ENCODE assay signal across 27 cellular contexts in the genomic region with DNA sequence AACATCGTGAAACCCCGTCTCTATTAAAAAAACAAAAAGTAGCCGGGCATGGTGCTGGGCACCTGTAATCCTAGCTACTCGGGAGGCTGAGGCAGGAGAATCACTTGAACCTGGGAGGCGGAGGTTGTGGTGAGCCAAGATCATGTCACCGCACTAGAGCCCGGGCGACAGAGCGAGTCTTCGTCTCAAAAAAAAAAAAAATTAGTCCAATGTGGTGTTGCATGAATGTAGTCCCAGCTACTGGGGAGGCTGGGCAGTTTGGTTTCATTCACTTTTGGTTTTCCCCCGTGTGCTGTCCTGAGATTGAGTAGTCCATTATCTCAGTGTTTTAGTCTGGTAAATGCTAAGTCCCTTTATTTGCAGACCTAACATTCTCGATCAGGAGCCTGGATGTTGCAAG.
"Had no signal": no experiment of that assay in that cellular context is flagged by ENCODE, and none has a peak within 500 bp of the region (broad histone marks: within the 10 kb centered on the region; RNA-seq: fewer than 3 reads in every experiment).

No MANE protein-coding gene starts in this region.

- H3K36me3 ChIP-seq: colonic mucosa, gastrocnemius medialis, lower lobe of right lung had no signal

- H3K4me1 ChIP-seq: colonic mucosa, esophagus squamous epithelium, gastrocnemius medialis, heart right ventricle, left lung, lower lobe of right lung had no signal

- H3K27me3 ChIP-seq: colonic mucosa, esophagus squamous epithelium, gastrocnemius medialis, heart right ventricle, left lung had no signal

- H3K4me3 Mint-ChIP-seq: dendritic cell treated with granulocyte-macrophage colony-stimulating factor and Interleukin-4, amounts not matched to agents 40 ng/mL and 50 ng/mL, for 4 days; effector memory CD8-positive, alpha-beta T cell; endodermal cell; mesothelial cell of epicardium had no signal

- H3K27me3 Mint-ChIP-seq: dendritic cell treated with granulocyte-macrophage colony-stimulating factor and Interleukin-4, amounts not matched to agents 40 ng/mL and 50 ng/mL, for 4 days had no signal

- H3K27ac ChIP-seq: colonic mucosa, epithelial cell of prostate, esophagus squamous epithelium, gastrocnemius medialis, heart right ventricle, left lung, lower lobe of right lung had no signal

- ATAC-seq: effector memory CD8-positive, alpha-beta T cell; esophagus mucosa; gastrocnemius medialis; heart right ventricle; left cardiac atrium; left lung; left ventricle myocardium superior; lower lobe of right lung; mucosa of descending colon had no signal

- H3K4me3 ChIP-seq: colonic mucosa, esophagus squamous epithelium, gastrocnemius medialis, heart right ventricle, left lung, lower lobe of right lung, mucosa of descending colon had no signal

- H3K4me1 Mint-ChIP-seq: mesothelial cell of epicardium had no signal

- H3K27ac Mint-ChIP-seq: dendritic cell treated with granulocyte-macrophage colony-stimulating factor and Interleukin-4, amounts not matched to agents 40 ng/mL and 50 ng/mL, for 4 days; effector memory CD8-positive, alpha-beta T cell; endodermal cell; mesothelial cell of epicardium had no signal

- FAIRE-seq: endometrium, islet of Langerhans, keratinocyte had no signal

- H3K9me3 Mint-ChIP-seq: effector memory CD8-positive, alpha-beta T cell had no signal

- H3K9me3 ChIP-seq: colonic mucosa, esophagus squamous epithelium, gastrocnemius medialis, lower lobe of right lung, mucosa of descending colon had no signal

- DNase-seq: colonic mucosa; cortex of kidney; effector CD8-positive, alpha-beta T cell; effector memory CD8-positive, alpha-beta T cell; endodermal cell; erythroblast; esophagus squamous epithelium; foreskin fibroblast; foreskin melanocyte; gastrocnemius medialis; glutamatergic neuron; head of caudate nucleus; heart right ventricle; hippocampal formation; left cardiac atrium; left lung; left ventricle myocardium superior; lower lobe of right lung; mesenchymal stem cell; mucosa of descending colon had no signal
